Comparison of ENCODE assay signal across 13 cellular contexts in the genomic region with DNA sequence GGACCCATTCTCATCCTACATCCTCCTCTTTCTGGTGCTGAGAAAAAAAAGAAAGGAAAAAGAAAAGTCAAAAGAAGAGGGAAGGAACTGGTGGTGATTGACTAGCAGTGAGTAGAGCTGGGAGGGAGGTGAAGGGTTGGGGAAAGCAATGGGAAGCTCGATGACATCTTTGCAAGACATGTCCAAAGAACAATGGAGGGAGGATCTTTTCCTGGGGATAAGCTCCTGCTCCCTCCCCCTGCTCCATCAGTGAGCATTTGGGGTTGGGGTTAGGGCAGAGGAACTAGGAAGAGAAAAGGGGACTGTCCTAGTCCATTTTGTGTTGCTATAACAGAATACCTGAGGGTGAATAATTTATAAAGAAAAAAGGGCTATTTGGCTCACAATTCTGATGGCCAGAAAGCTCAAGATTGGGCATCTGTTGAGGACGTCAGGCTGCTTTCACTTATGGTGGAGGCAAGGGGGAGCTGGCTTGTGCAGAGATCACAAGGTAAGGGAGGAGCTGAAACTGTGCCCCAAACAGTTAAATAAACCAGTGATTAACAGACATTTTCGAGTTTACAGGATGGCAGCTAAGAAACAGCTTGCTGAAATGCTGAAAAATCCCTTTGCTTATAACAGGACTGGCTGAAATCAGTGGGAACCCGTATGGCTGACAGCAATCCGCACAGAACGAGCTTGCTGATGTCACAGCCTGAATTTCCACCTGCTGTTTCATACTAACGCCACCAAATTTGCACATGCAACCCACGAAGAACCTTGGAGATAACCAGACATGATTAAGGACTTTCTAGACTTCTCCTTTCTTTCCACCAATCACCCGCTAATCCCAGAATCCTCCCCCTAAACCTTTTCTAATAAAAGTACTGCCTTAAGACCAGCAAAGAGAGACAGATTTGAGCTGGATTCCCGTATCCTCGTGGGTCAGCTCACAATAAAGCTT. TPM values are rescaled to one million over a fixed set of nuclear protein-coding genes. Genes with fewer than 3 reads are reported as not detected.
A peak's percentile ranks its signal among the peaks of the same experiment; 100 is the strongest.
DNase-seq lines count a peak whose midpoint lies in the region; ATAC-seq and TF ChIP-seq lines count a peak whose summit lies in the region.
"Had no signal": no experiment of that assay in that cellular context is flagged by ENCODE, and none has a peak within 500 bp of the region (broad histone marks: within the 10 kb centered on the region; RNA-seq: fewer than 3 reads in every experiment).

No MANE protein-coding gene starts in this region.

- no peak for TF ChIP-seq CTCF in body of pancreas (IDR thresholded peaks at IDR 0.05)

- intact Hi-C loops in sciatic nerve (cut with DNase I) (no loop called here), body of pancreas (cut with DNase I) (no loop called here)

- peak overlapping the region; percentile 11 for H3K4me3 ChIP-seq in ectodermal cell (ENCODE audit: insufficient read depth, low read depth, low read length)
- no peak overlapping the region for H3K4me3 ChIP-seq in body of pancreas
- H3K4me3 ChIP-seq: HAP-1 had no signal

- H3K4me1 ChIP-seq in ectodermal cell (ENCODE audit: control insufficient read depth, insufficient read depth, low read length) (peaks cover 13% of the 10 kb centered on the region), body of pancreas (no peaks in the 10 kb centered on the region)

- ATAC-seq in sciatic nerve (peak; percentile 41), body of pancreas (no peak)

- H3K27ac ChIP-seq in ectodermal cell (ENCODE audit: insufficient read depth, low read depth, low read length, poor library complexity, severe bottlenecking) (peak overlapping the region; percentile 58), body of pancreas (no peak overlapping the region)

- DNase-seq in SIG-M5 treated with dmso at 0.1 percent for 504 hours (lab: John Stamatoyannopoulos, UW; ENCODE audit: unreplicated experiment) (peak; percentile 68), SIG-M5 (lab: John Stamatoyannopoulos, UW) (no peak), NCI-H82 (lab: John Stamatoyannopoulos, UW) (peak; percentile 77), sciatic nerve (ENCODE audit: low spot score) (no peak), HK-2 (ENCODE audit: unreplicated experiment) (no peak), NCI-H1694 (lab: John Stamatoyannopoulos, UW) (no peak), body of pancreas (no peak)
- DNase-seq: 8988T; NCI-H1417 treated with DMSO at 0.1 percent for 48 hours; stimulated activated naive CD4-positive, alpha-beta T cell had no signal

- no peaks in the 10 kb centered on the region for H3K9me3 ChIP-seq in ectodermal cell (ENCODE audit: control insufficient read depth, low read length)
- H3K9me3 ChIP-seq in body of pancreas: no peaks in the 10 kb centered on the region
- H3K9me3 ChIP-seq: HAP-1 had no signal

- WGBS in ectodermal cell, 2 experiments: 43 to 44% methylated on average over 11 of the region's 11 CpGs
- WGBS in body of pancreas, 2 donors: 41 to 42% methylated on average over 11 of the region's 11 CpGs

- H3K27me3 ChIP-seq in ectodermal cell (ENCODE audit: control insufficient read depth, insufficient read depth, low read length, poor library complexity, severe bottlenecking) (no peaks in the 10 kb centered on the region), body of pancreas (no peaks in the 10 kb centered on the region)

- no peak for TF ChIP-seq POLR2A in body of pancreas (IDR thresholded peaks at IDR 0.05)

- H3K36me3 ChIP-seq in ectodermal cell (ENCODE audit: control insufficient read depth, insufficient read depth, low read length): no peaks in the 10 kb centered on the region
- no peaks in the 10 kb centered on the region for H3K36me3 ChIP-seq in body of pancreas (replicated peaks in 1 of 2; ENCODE audit: insufficient read depth in 1 of 2, low read depth in 2 of 2)
- H3K36me3 ChIP-seq: HAP-1 had no signal

RNA-seq across cellular contexts. Expression of gene ODF4, which starts 1.6 kb away (rescaled TPM):
- polyA plus RNA-seq in ectodermal cell (2013, experiment 1 of 4): not detected
- not detected for polyA plus RNA-seq in ectodermal cell (2013, experiment 2 of 4)
- polyA plus RNA-seq in ectodermal cell (2013, experiment 3 of 4): not detected
- not detected for polyA plus RNA-seq in ectodermal cell (2013, experiment 4 of 4)
- not detected for total RNA-seq in sciatic nerve
- not detected for total RNA-seq in body of pancreas
- total RNA-seq: mucosa of gallbladder had no signal

RNA-seq across cellular contexts. Expression of gene ARHGEF15, which starts 28.0 kb away (rescaled TPM):
- polyA plus RNA-seq in ectodermal cell (2013, experiment 1 of 4): not detected
- polyA plus RNA-seq in ectodermal cell (2013, experiment 2 of 4): 0.05 TPM
- 0.43 TPM for polyA plus RNA-seq in ectodermal cell (2013, experiment 3 of 4)
- 0.24 TPM for polyA plus RNA-seq in ectodermal cell (2013, experiment 4 of 4)
- total RNA-seq in sciatic nerve: 32.1 TPM
- 1 to 10 TPM; 2.3 to 6.3 TPM for total RNA-seq in body of pancreas

RNA-seq across cellular contexts. Expression of gene SLC25A35, which starts 42.9 kb away (rescaled TPM):
- 4.5 TPM for polyA plus RNA-seq in ectodermal cell (2013, experiment 1 of 4)
- polyA plus RNA-seq in ectodermal cell (2013, experiment 2 of 4): 3.4 TPM
- polyA plus RNA-seq in ectodermal cell (2013, experiment 3 of 4): 3.5 TPM
- polyA plus RNA-seq in ectodermal cell (2013, experiment 4 of 4): 3.0 TPM
- total RNA-seq in sciatic nerve (6.7 TPM), body of pancreas (1 to 10 TPM; 1.0 to 7.6 TPM)

RNA-seq across cellular contexts. Expression of gene RPL26, which starts 44.9 kb away (rescaled TPM):
- 2,443 TPM for polyA plus RNA-seq in ectodermal cell (2013, experiment 1 of 4)
- polyA plus RNA-seq in ectodermal cell (2013, experiment 2 of 4): 2,156 TPM
- 3,043 TPM for polyA plus RNA-seq in ectodermal cell (2013, experiment 3 of 4)
- polyA plus RNA-seq in ectodermal cell (2013, experiment 4 of 4): 3,270 TPM
- total RNA-seq in sciatic nerve (1,229 TPM), body of pancreas (1,000 to 10,000 TPM; 1,496 to 1,646 TPM)

Comparison
In these comparisons a context has a peak if more than half of its experiments do, and no peak if none do; other contexts are left out.
1. DNase-seq: peak in SIG-M5 treated with dmso at 0.1 percent for 504 hours (single experiment) and NCI-H82 (single experiment); none in SIG-M5 (single experiment), sciatic nerve (single experiment), HK-2 (single experiment), NCI-H1694 (single experiment) and body of pancreas (0 of 4).